Comparison of ENCODE assay signal across 12 cellular contexts in genomic region chr10:87622290-87623004, GRCh38. TPM values are rescaled to one million over a fixed set of nuclear protein-coding genes. Genes with fewer than 3 reads are reported as not detected.
DNase-seq lines count a peak whose midpoint lies in the region; ATAC-seq, FAIRE-seq and TF ChIP-seq lines count a peak whose summit lies in the region.
"Had no signal": no experiment of that assay in that cellular context is flagged by ENCODE, and none has a peak within 500 bp of the region (broad histone marks: within the 10 kb centered on the region; RNA-seq: fewer than 3 reads in every experiment).

No MANE protein-coding gene starts in this region.

- no peaks in the 10 kb centered on the region for H3K9me3 Mint-ChIP-seq in immature natural killer cell

- H3K27me3 Mint-ChIP-seq in immature natural killer cell (ENCODE audit: low read depth in 3 of 3) = peaks cover 2 to 6% (median 3%) of the 10 kb centered on the region in 3 donors

- no peak for TF ChIP-seq CTCF in pancreas (IDR thresholded peaks at IDR 0.05)

- H3K4me1 Mint-ChIP-seq in immature natural killer cell = no peaks in the 10 kb centered on the region

- ATAC-seq in GM18858 (IDR thresholded peaks at IDR 0.05; ENCODE audit: unreplicated experiment) (peak; percentile 57), HG02642 (IDR thresholded peaks at IDR 0.05; ENCODE audit: poor library complexity, unreplicated experiment) (peak; percentile 50), sciatic nerve (peak; percentile 82), left colon (no peak), pancreas (no peak)

- H3K27me3 ChIP-seq in pancreas = no peaks in the 10 kb centered on the region
- H3K27me3 ChIP-seq: right atrium auricular region, SJSA1 had no signal

- H3K36me3 Mint-ChIP-seq in immature natural killer cell = no peaks in the 10 kb centered on the region

- FAIRE-seq in pancreas (lab: Jason Lieb, UNC) = no peak

- in situ Hi-C loops in SK-MEL-5 (cut with HindIII; ENCODE audit: low pct_unique_long_range_greater_than_20kb, low sequenced_read_pairs) = no loop called here

- H3K4me3 ChIP-seq in pancreas = no peak overlapping the region
- H3K4me3 ChIP-seq: left ventricle myocardium inferior, right atrium auricular region, SJSA1 had no signal

- H3K4me1 ChIP-seq in pancreas = peaks cover 0 to 12% (median 0%) of the 10 kb centered on the region in 3 donors
- H3K4me1 ChIP-seq: left ventricle myocardium inferior, right atrium auricular region, SJSA1 had no signal

- WGBS in pancreas, 2 donors = 86 to 92% methylated on average over 7 of the region's 7 CpGs

- H3K27ac Mint-ChIP-seq in immature natural killer cell = no peak overlapping the region

- intact Hi-C loops in sciatic nerve (cut with DNase I) (no loop called here), left colon (cut with DNase I, micrococcal nuclease) (no loop called here), pancreas (cut with DNase I) (no loop called here)

- H3K9me3 ChIP-seq in pancreas = no peaks in the 10 kb centered on the region
- H3K9me3 ChIP-seq: left ventricle myocardium inferior, right atrium auricular region, SJSA1 had no signal

- no peak overlapping the region for H3K27ac ChIP-seq in pancreas
- H3K27ac ChIP-seq: left ventricle myocardium inferior, right atrium auricular region, SJSA1 had no signal

- no peaks in the 10 kb centered on the region for H3K36me3 ChIP-seq in pancreas
- H3K36me3 ChIP-seq: left ventricle myocardium inferior, right atrium auricular region, SJSA1 had no signal

- peak; percentile 31 for DNase-seq in SK-MEL-5 (ENCODE audit: low read depth, low spot score)
- DNase-seq in sciatic nerve (ENCODE audit: low spot score) = no peak
- no peak for DNase-seq in immature natural killer cell
- no peak for DNase-seq in left colon
- no peak for DNase-seq in pancreas
- DNase-seq: DND-41, left ventricle myocardium inferior, NCI-H187 had no signal

- H3K4me3 Mint-ChIP-seq in immature natural killer cell = no peak overlapping the region

RNA-seq across cellular contexts. Expression of gene PAPSS2, which starts 37.2 kb away (rescaled TPM):
- total RNA-seq in SK-MEL-5 (2014; rRNA removed; shearing (Covaris generic)) = 69.3 and 71.8 TPM in 2 replicates
- 77.3 and 110 TPM in 2 replicates for polyA plus RNA-seq in SK-MEL-5 (2015; cell fraction: cytosol; rRNA removed)
- 34.3 and 38.4 TPM in 2 replicates for polyA plus RNA-seq in SK-MEL-5 (2015; cell fraction: nucleus; rRNA removed)
- total RNA-seq in sciatic nerve (32.3 TPM), left colon (100 to 1,000 TPM; 219 to 322 TPM), pancreas (10 to 100 TPM; 29.4 to 54.7 (median 39.9) TPM)
- polyA plus RNA-seq in immature natural killer cell (under 1 TPM in 2 of 3 donors, not detected in 1; 0.11 to 0.14 TPM), pancreas (10 to 100 TPM in 1 of 2 donors, 1 to 10 TPM in 1; 10.0 to 49.5 TPM)

Comparison
In these comparisons a context has a peak if more than half of its experiments do, and no peak if none do; other contexts are left out.
1. ATAC-seq: peak in GM18858 (single experiment), HG02642 (single experiment) and sciatic nerve (single experiment); none in left colon (single experiment) and pancreas (0 of 4).